ENCODE assay signal across 21 cellular contexts in genomic region chr4:151165205-151166000, GRCh38.
DNase-seq lines count a peak whose midpoint lies in the region; ATAC-seq and TF ChIP-seq lines count a peak whose summit lies in the region.
"Had no signal": no experiment of that assay in that cellular context is flagged by ENCODE, and none has a peak within 500 bp of the region (broad histone marks: within the 10 kb centered on the region; RNA-seq: fewer than 3 reads in every experiment).

No MANE protein-coding gene starts in this region.

- no peak overlapping the region for H3K4me3 Mint-ChIP-seq in WTC11
- H3K4me3 Mint-ChIP-seq: activated CD4-positive, alpha-beta T cell treated with anti-CD3 and anti-CD28 coated beads, Interleukin-2, amount 10 ng/mL, durations not matched to agents 7 days and 5 days; naive B cell had no signal

- CTCF ChIA-PET in WTC11 (lab: Charles Lee) = no interaction called here

- H3K4me2 ChIP-seq in skeletal muscle satellite cell (ENCODE audit: low read length) = peak overlapping the region; percentile 57

- H3K4me3 ChIP-seq in fibroblast of villous mesenchyme (ENCODE audit: low read depth, low read length) (no peak overlapping the region), skeletal muscle satellite cell (ENCODE audit: low read length) (peak overlapping the region; percentile 5)

- TF ChIP-seq CTCF in WTC11 (IDR thresholded peaks at IDR 0.05) (no peak), fibroblast of villous mesenchyme (IDR thresholded peaks at IDR 0.05; ENCODE audit: insufficient read depth, low read depth, low read length) (no peak)

- H3K4me1 ChIP-seq in skeletal muscle satellite cell (ENCODE audit: control insufficient read depth, insufficient read depth, low read length) = peaks cover 43% of the 10 kb centered on the region

- H3K4me1 Mint-ChIP-seq in WTC11 = peaks cover 30% of the 10 kb centered on the region
- H3K4me1 Mint-ChIP-seq: activated CD4-positive, alpha-beta T cell treated with anti-CD3 and anti-CD28 coated beads, Interleukin-2, amount 10 ng/mL, durations not matched to agents 7 days and 5 days; naive B cell had no signal

- H3K9ac ChIP-seq in skeletal muscle satellite cell (ENCODE audit: low read depth, low read length) = peak overlapping the region; percentile 46

- POLR2A ChIA-PET in WTC11 (lab: Charles Lee) = no interaction called here

- ATAC-seq in WTC11 (no peak), GM21367 (IDR thresholded peaks at IDR 0.05; ENCODE audit: unreplicated experiment) (no peak), HG03565 (IDR thresholded peaks at IDR 0.05; ENCODE audit: unreplicated experiment) (no peak)
- ATAC-seq: activated naive CD4-positive, alpha-beta T cell treated with anti-CD3 and anti-CD28 coated beads, Interleukin-2, amount 50 U/mL, for 72 hours; left colon had no signal

- H3K9me3 ChIP-seq in skeletal muscle satellite cell (replicated peaks; ENCODE audit: low read length) = no peaks in the 10 kb centered on the region

- H3K9me3 Mint-ChIP-seq in WTC11 = peaks cover 7% of the 10 kb centered on the region
- H3K9me3 Mint-ChIP-seq: activated CD4-positive, alpha-beta T cell treated with anti-CD3 and anti-CD28 coated beads, Interleukin-2, amount 10 ng/mL, durations not matched to agents 7 days and 5 days; activated naive CD4-positive, alpha-beta T cell treated with anti-CD3 and anti-CD28 coated beads, Interleukin-2, amount 50 U/mL, for 72 hours; naive B cell had no signal

- H3K36me3 Mint-ChIP-seq in WTC11 = peaks cover 38% of the 10 kb centered on the region
- H3K36me3 Mint-ChIP-seq: activated naive CD4-positive, alpha-beta T cell treated with anti-CD3 and anti-CD28 coated beads, Interleukin-2, amount 50 U/mL, for 72 hours; naive B cell had no signal

- H3K27me3 ChIP-seq in skeletal muscle satellite cell (ENCODE audit: control insufficient read depth, insufficient read depth, low read length) = no peaks in the 10 kb centered on the region

- H3K27me3 Mint-ChIP-seq in WTC11 (ENCODE audit: low read depth) = no peaks in the 10 kb centered on the region

- H3K27ac Mint-ChIP-seq in WTC11 = peak overlapping the region; percentile 94
- H3K27ac Mint-ChIP-seq: activated CD4-positive, alpha-beta T cell treated with anti-CD3 and anti-CD28 coated beads, Interleukin-2, amount 10 ng/mL, durations not matched to agents 7 days and 5 days; activated naive CD4-positive, alpha-beta T cell treated with anti-CD3 and anti-CD28 coated beads, Interleukin-2, amount 50 U/mL, for 72 hours; naive B cell had no signal

- peaks cover 19% of the 10 kb centered on the region for H3K36me3 ChIP-seq in skeletal muscle satellite cell (ENCODE audit: insufficient read depth, low read length)

- DNase-seq in EH (ENCODE audit: low read depth) (peak; percentile 48), WTC11 (ENCODE audit: low spot score) (no peak), fibroblast of villous mesenchyme (ENCODE audit: low read depth) (peak; percentile 68), GM19238 (ENCODE audit: insufficient read length, low spot score) (no peak), NCI-H146 treated with DMSO at 0.1 percent for 48 hours (lab: John Stamatoyannopoulos, UW; ENCODE audit: unreplicated experiment) (no peak)
- DNase-seq: activated CD4-positive, alpha-beta T cell treated with anti-CD3 and anti-CD28 coated beads, Interleukin-2, amount 10 ng/mL, durations not matched to agents 7 days and 5 days; activated T-cell treated with anti-CD3 and anti-CD28 coated beads for 4 hours; C1 segment of cervical spinal cord; cerebellar nuclear complex; DMS79; HCEC 1CT; KBM-7; left colon; naive B cell; NCI-H1105 treated with DMSO at 0.1 percent for 48 hours; stimulated activated CD4-positive, alpha-beta T cell treated with anti-CD3 and anti-CD28 coated beads, Interleukin-2, amount 100 ng/mL, for 48 hours; T1000 had no signal

TF ChIP-seq in WTC11, 78 proteins besides CTCF, POLR2A, EP300 and RAD21 (continues in another document):
- TF ChIP-seq SOX15 (CRISPR knock-in tag; IDR thresholded peaks at IDR 0.05) (no peak), SP1 (CRISPR knock-in tag; conservative IDR thresholded peaks at IDR 0.05) (no peak), GABPB1 (CRISPR knock-in tag; IDR thresholded peaks at IDR 0.05) (no peak), ZNF317 (CRISPR knock-in tag; IDR thresholded peaks at IDR 0.05; ENCODE audit: borderline replicate concordance, low read depth) (no peak), USF2 (CRISPR knock-in tag; IDR thresholded peaks at IDR 0.05) (no peak), HMGA2 (CRISPR knock-in tag; IDR thresholded peaks at IDR 0.05) (no peak), NR1H2 (CRISPR knock-in tag; IDR thresholded peaks at IDR 0.05) (no peak), ARID4B (CRISPR knock-in tag; IDR thresholded peaks at IDR 0.05; ENCODE audit: borderline replicate concordance) (no peak), ZNF532 (CRISPR knock-in tag; IDR thresholded peaks at IDR 0.05; ENCODE audit: borderline replicate concordance) (no peak)

Comparison
In these comparisons a context has a peak if more than half of its experiments do, and no peak if none do; other contexts are left out.
1. DNase-seq: peak in EH (single experiment) and fibroblast of villous mesenchyme (single experiment); none in WTC11 (single experiment), GM19238 (single experiment) and NCI-H146 treated with DMSO at 0.1 percent for 48 hours (single experiment).